In genomic region chr1:94015489-94015817, GRCh38 we compare ENCODE assay signal across 21 cellular contexts.
DNase-seq lines count a peak whose midpoint lies in the region; ATAC-seq and TF ChIP-seq lines count a peak whose summit lies in the region.
"Had no signal": no experiment of that assay in that cellular context is flagged by ENCODE, and none has a peak within 500 bp of the region (broad histone marks: within the 10 kb centered on the region; RNA-seq: fewer than 3 reads in every experiment).

No MANE protein-coding gene starts in this region.

- intact Hi-C loops in activated CD4-positive, alpha-beta memory T cell treated with anti-CD3 and anti-CD28 coated beads for 36 hours (cut with micrococcal nuclease), result no loop called here
- intact Hi-C loops in mammary epithelial cell (cut with micrococcal nuclease), result loop anchor here (2.0 kb wide), 1 partner anchor 49 kb away; no protein-coding TSS in a partner anchor

- H3K9me2 ChIP-seq in GM23248 (ENCODE audit: insufficient read depth), result no peaks in the 10 kb centered on the region

- POLR2A ChIA-PET in activated CD4-positive, alpha-beta memory T cell treated with anti-CD3 and anti-CD28 coated beads, Interleukin-2, amount 10 ng/mL, durations not matched to agents 7 days and 5 days (lab: Charles Lee), result no interaction called here
- POLR2A ChIA-PET in activated CD4-positive, alpha-beta memory T cell treated with anti-CD3 and anti-CD28 coated beads for 36 hours (lab: Charles Lee), result no interaction called here

- no peak for TF ChIP-seq CTCF in mammary epithelial cell (conservative IDR thresholded peaks at IDR 0.05 in 1 of 2, IDR thresholded peaks at IDR 0.05 in 1 of 2; ENCODE audit: extremely low read depth in 1 of 2, insufficient read depth in 1 of 2, low read depth in 1 of 2, low read length in 2 of 2)

- H3K4me3 Mint-ChIP-seq in activated CD4-positive, alpha-beta memory T cell treated with anti-CD3 and anti-CD28 coated beads, Interleukin-2, amount 10 ng/mL, durations not matched to agents 7 days and 5 days, result no peak overlapping the region
- no peak overlapping the region for H3K4me3 Mint-ChIP-seq in activated CD4-positive, alpha-beta memory T cell treated with anti-CD3 and anti-CD28 coated beads for 36 hours
- H3K4me3 Mint-ChIP-seq: CD4-positive, alpha-beta T cell; HFFc6 had no signal

- no peak for DNase-seq in activated CD4-positive, alpha-beta memory T cell treated with anti-CD3 and anti-CD28 coated beads, Interleukin-2, amount 10 ng/mL, durations not matched to agents 7 days and 5 days
- DNase-seq in activated CD4-positive, alpha-beta memory T cell treated with anti-CD3 and anti-CD28 coated beads for 36 hours, result no peak
- DNase-seq in GM23248 (peak; percentile 13), mammary epithelial cell (no peak), epithelial cell of prostate (ENCODE audit: low read depth, low spot score) (no peak), DMS 273 (lab: John Stamatoyannopoulos, UW; ENCODE audit: unreplicated experiment) (no peak), ecto neural progenitor cell (ENCODE audit: low spot score) (no peak)
- DNase-seq: AML-193; Caco-2; CD4-positive, alpha-beta T cell; DMS153; DMS79; GDM1; GOT3; H7; HFFc6 had no signal

- H3K4me1 ChIP-seq in GM23248 (ENCODE audit: insufficient read depth), result peaks cover 33% of the 10 kb centered on the region
- H3K4me1 ChIP-seq in mammary epithelial cell (ENCODE audit: insufficient read depth, low read length), result peaks cover 8% of the 10 kb centered on the region

- H3K36me3 Mint-ChIP-seq in activated CD4-positive, alpha-beta memory T cell treated with anti-CD3 and anti-CD28 coated beads, Interleukin-2, amount 10 ng/mL, durations not matched to agents 7 days and 5 days (ENCODE audit: low read depth), result no peaks in the 10 kb centered on the region
- H3K36me3 Mint-ChIP-seq in activated CD4-positive, alpha-beta memory T cell treated with anti-CD3 and anti-CD28 coated beads for 36 hours, result no peaks in the 10 kb centered on the region

- peak overlapping the region; percentile 52; the same call in 1 of the 2 replicates for H2AFZ ChIP-seq in GM23248
- H2AFZ ChIP-seq in mammary epithelial cell (ENCODE audit: low read depth, low read length), result peak overlapping the region; percentile 33

- H3K9me3 ChIP-seq in GM23248 (ENCODE audit: low read depth) (no peaks in the 10 kb centered on the region), mammary epithelial cell (replicated peaks; ENCODE audit: insufficient read depth, low read length) (no peaks in the 10 kb centered on the region)
- H3K9me3 ChIP-seq: A549, Caco-2 had no signal

- H3K27me3 ChIP-seq in GM23248 (replicated peaks; ENCODE audit: insufficient read depth) (no peaks in the 10 kb centered on the region), mammary epithelial cell (ENCODE audit: insufficient read depth, low read length) (no peaks in the 10 kb centered on the region)

- peaks cover 13% of the 10 kb centered on the region for H3K27me3 Mint-ChIP-seq in activated CD4-positive, alpha-beta memory T cell treated with anti-CD3 and anti-CD28 coated beads, Interleukin-2, amount 10 ng/mL, durations not matched to agents 7 days and 5 days
- H3K27me3 Mint-ChIP-seq in activated CD4-positive, alpha-beta memory T cell treated with anti-CD3 and anti-CD28 coated beads for 36 hours, result no peaks in the 10 kb centered on the region

- H3K4me3 ChIP-seq in GM23248 (no peak overlapping the region), mammary epithelial cell (replicated peaks in 1 of 3; ENCODE audit: insufficient read depth in 1 of 3, low read depth in 2 of 3, low read length in 3 of 3) (no peak overlapping the region)
- H3K4me3 ChIP-seq: A549 had no signal

- ATAC-seq in HG03196 (IDR thresholded peaks at IDR 0.05; ENCODE audit: unreplicated experiment), result no peak
- ATAC-seq: A549, HCT116 had no signal

- WGBS in GM23248 (ENCODE audit: low coverage in 1 of 2, low lambda C conversion rate in 2 of 2, missing lambda C conversion rate in 2 of 2), 2 experiments, result 77 to 91% methylated on average over 3 of the region's 3 CpGs
- 94% methylated on average over 3 of the region's 3 CpGs for WGBS in mammary epithelial cell (ENCODE audit: low coverage, missing lambda C conversion rate)

- no peaks in the 10 kb centered on the region for H4K20me1 ChIP-seq in GM23248 (ENCODE audit: insufficient read depth)
- no peaks in the 10 kb centered on the region for H4K20me1 ChIP-seq in mammary epithelial cell (ENCODE audit: insufficient read depth, low read length)

- H3K36me3 ChIP-seq in GM23248 (ENCODE audit: low read depth), result no peaks in the 10 kb centered on the region
- no peaks in the 10 kb centered on the region for H3K36me3 ChIP-seq in mammary epithelial cell (ENCODE audit: insufficient read depth, low read length)

- no TSS peak for BruUV-seq in mammary epithelial cell (replicated peaks; lab: Mats Ljungman, UMichigan)

- dilution Hi-C loops in mammary epithelial cell (cut with HindIII; ENCODE audit: low sequenced_read_pairs), result no loop called here

- no peaks in the 10 kb centered on the region for H3K9me3 Mint-ChIP-seq in activated CD4-positive, alpha-beta memory T cell treated with anti-CD3 and anti-CD28 coated beads, Interleukin-2, amount 10 ng/mL, durations not matched to agents 7 days and 5 days
- H3K9me3 Mint-ChIP-seq in activated CD4-positive, alpha-beta memory T cell treated with anti-CD3 and anti-CD28 coated beads for 36 hours, result no peaks in the 10 kb centered on the region
- H3K9me3 Mint-ChIP-seq: CD4-positive, alpha-beta T cell; HFFc6 had no signal

- in situ Hi-C loops in GM23248 (cut with MboI), result no loop called here
- in situ Hi-C loops in mammary epithelial cell (cut with MboI; ENCODE audit: low sequenced_read_pairs in 2 of 2), result no loop called here

- H3K4me2 ChIP-seq in GM23248 (ENCODE audit: unreplicated experiment) (peak overlapping the region; percentile 5), mammary epithelial cell (ENCODE audit: insufficient read depth, low read depth, low read length) (no peak overlapping the region)
- H3K4me2 ChIP-seq: A549 had no signal

- H3K79me2 ChIP-seq in GM23248 (ENCODE audit: insufficient read depth), result no peaks in the 10 kb centered on the region
- H3K79me2 ChIP-seq in mammary epithelial cell (ENCODE audit: insufficient read depth, low read length), result no peaks in the 10 kb centered on the region

- no peak overlapping the region for H3K27ac ChIP-seq in GM23248
- no peak overlapping the region for H3K27ac ChIP-seq in mammary epithelial cell (ENCODE audit: insufficient read depth, low read depth, low read length)
- peak overlapping the region; percentile 21 for H3K27ac ChIP-seq in epithelial cell of prostate
- H3K27ac ChIP-seq: 22Rv1, A549, C4-2B had no signal

- H3K9ac ChIP-seq in GM23248 (0 out of 2 replicates have a peak overlapping the region, but pooled peaks have one; percentile 7), mammary epithelial cell (ENCODE audit: insufficient read depth, low read length) (no peak overlapping the region)

- H3K27ac Mint-ChIP-seq in activated CD4-positive, alpha-beta memory T cell treated with anti-CD3 and anti-CD28 coated beads, Interleukin-2, amount 10 ng/mL, durations not matched to agents 7 days and 5 days, result peak overlapping the region; percentile 86
- no peak overlapping the region for H3K27ac Mint-ChIP-seq in activated CD4-positive, alpha-beta memory T cell treated with anti-CD3 and anti-CD28 coated beads for 36 hours
- H3K27ac Mint-ChIP-seq: CD4-positive, alpha-beta T cell; HFFc6 had no signal

- peaks cover 34% of the 10 kb centered on the region for H3K4me1 Mint-ChIP-seq in activated CD4-positive, alpha-beta memory T cell treated with anti-CD3 and anti-CD28 coated beads, Interleukin-2, amount 10 ng/mL, durations not matched to agents 7 days and 5 days
- peaks cover 8% of the 10 kb centered on the region for H3K4me1 Mint-ChIP-seq in activated CD4-positive, alpha-beta memory T cell treated with anti-CD3 and anti-CD28 coated beads for 36 hours (ENCODE audit: low read depth)

- CTCF ChIA-PET in activated CD4-positive, alpha-beta memory T cell treated with anti-CD3 and anti-CD28 coated beads, Interleukin-2, amount 10 ng/mL, durations not matched to agents 7 days and 5 days (lab: Charles Lee), result interaction anchor here (1.0 to 3.9 kb wide), 3 partner anchors 11 to 106 kb away, joined by 3 to 25 read pairs (median 4); partner anchors contain the start of gene GCLM
- CTCF ChIA-PET in activated CD4-positive, alpha-beta memory T cell treated with anti-CD3 and anti-CD28 coated beads for 36 hours (lab: Charles Lee), result interaction anchor here (3.6 kb wide), 1 partner anchor 10 kb away, joined by 10 read pairs; no protein-coding TSS in a partner anchor
- CTCF ChIA-PET in mammary epithelial cell (lab: Charles Lee; ENCODE audit: low non-redundant PET), result no interaction called here

- H3F3A ChIP-seq in GM23248 (ENCODE audit: insufficient read depth), result peaks cover 17% of the 10 kb centered on the region
